ENCODE assay signal across 8 cellular contexts in the genomic region with DNA sequence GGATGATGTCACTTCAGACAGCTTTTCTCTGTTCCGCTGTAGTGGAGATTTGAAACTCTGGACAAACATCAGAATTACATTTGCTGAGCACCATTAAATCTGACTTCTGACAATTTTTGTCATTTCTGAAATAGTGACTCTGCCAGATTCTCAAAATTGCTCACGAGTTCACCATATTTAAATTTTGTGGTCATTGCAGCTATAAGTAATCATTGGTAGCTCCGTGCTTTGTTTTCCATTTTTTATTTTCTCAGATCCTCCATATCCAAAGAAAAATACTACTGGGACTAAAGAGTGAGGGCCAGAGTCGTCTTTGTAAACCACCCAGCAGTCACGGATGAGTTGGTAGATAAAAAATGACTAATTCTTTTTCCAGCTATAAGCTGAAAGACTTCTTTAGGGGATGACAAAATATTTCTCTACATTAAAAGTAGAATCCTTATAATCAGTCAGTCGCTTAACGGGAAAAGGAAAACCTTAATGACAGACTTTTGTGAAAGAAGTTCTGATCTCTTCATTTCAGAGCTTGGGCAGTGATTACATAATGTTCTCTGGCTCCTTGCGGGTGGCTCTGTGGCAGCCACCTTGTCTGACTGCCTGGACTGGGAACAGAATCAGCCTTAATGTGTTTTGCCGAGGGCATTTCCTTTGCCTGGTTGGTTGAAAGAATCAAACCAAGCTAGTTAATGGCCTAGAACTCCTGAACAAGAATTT. TPM values are rescaled to one million over a fixed set of nuclear protein-coding genes. Genes with fewer than 3 reads are reported as not detected.
DNase-seq lines count a peak whose midpoint lies in the region; ATAC-seq and TF ChIP-seq lines count a peak whose summit lies in the region.

No MANE protein-coding gene starts in this region.

- H3K4me2 ChIP-seq in neuronal stem cell (ENCODE audit: insufficient read depth, low read length, poor library complexity, severe bottlenecking), result no peak overlapping the region

- H3K36me3 Mint-ChIP-seq in activated naive CD8-positive, alpha-beta T cell, result no peaks in the 10 kb centered on the region

- DNase-seq in COLO668 (lab: John Stamatoyannopoulos, UW; ENCODE audit: unreplicated experiment) (peak; percentile 49), heart left ventricle (peak in 2 of 5 donors; percentile 29 to 42), prostate gland (ENCODE audit: low spot score) (peak; percentile 72), neuronal stem cell (ENCODE audit: low spot score) (no peak), SW480 (ENCODE audit: low spot score) (no peak)

- peak overlapping the region; percentile 90 for H3K27ac Mint-ChIP-seq in activated naive CD8-positive, alpha-beta T cell

- H4K91ac ChIP-seq in neuronal stem cell (ENCODE audit: low read depth, low read length, poor library complexity), result no peak overlapping the region

- no peaks in the 10 kb centered on the region for H3K27me3 Mint-ChIP-seq in activated naive CD8-positive, alpha-beta T cell

- intact Hi-C loops in heart left ventricle (cut with DNase I) (loop anchor here in 9 of 10 donors (1.0 to 10.0 kb wide), 8 partner anchors 67 to 350 kb away; partner anchors contain the start of genes MED4 (in 5 of the 9), RB1 (in 2 of the 9) and NUDT15 (in 1 of the 9)), prostate gland (cut with DNase I) (loop anchor here (10.0 kb wide), 3 partner anchors 140 to 340 kb away; partner anchors contain the start of genes LPAR6 and MED4)

- peak overlapping the region; percentile 51 for H3K27ac ChIP-seq in HUES6 (ENCODE audit: low read depth, low read length)
- H3K27ac ChIP-seq in heart left ventricle, result peak overlapping the region; percentile 99 to 100 (median 100)
- peak overlapping the region; percentile 100 for H3K27ac ChIP-seq in prostate gland
- H3K27ac ChIP-seq in neuronal stem cell (replicated peaks; ENCODE audit: low read length), result no peak overlapping the region

- H3K36me3 ChIP-seq in HUES6 (ENCODE audit: control insufficient read depth, insufficient read depth, low read length) (peaks cover 15% of the 10 kb centered on the region), heart left ventricle (peaks cover 0 to 33% (median 13%) of the 10 kb centered on the region in 9 donors), prostate gland (no peaks in the 10 kb centered on the region), neuronal stem cell (replicated peaks in 1 of 2; ENCODE audit: control insufficient read depth in 2 of 2, insufficient read depth in 2 of 2, low read length in 2 of 2) (peaks cover 0 to 13% of the 10 kb centered on the region in 2 donors)

- no peak overlapping the region for H2AFZ ChIP-seq in neuronal stem cell (ENCODE audit: low read length)

- H2AK5ac ChIP-seq in neuronal stem cell (ENCODE audit: low read depth, low read length), result no peak overlapping the region

- peak overlapping the region; percentile 63 for H3K9ac ChIP-seq in HUES6 (ENCODE audit: low read length)
- no peak overlapping the region for H3K9ac ChIP-seq in neuronal stem cell (ENCODE audit: low read depth, low read length, poor library complexity)

- ATAC-seq in GM19351 (IDR thresholded peaks at IDR 0.05; ENCODE audit: unreplicated experiment) (peak; percentile 58), heart left ventricle (peak in 3 of 4 donors; percentile 21 to 48 (median 41))

- H3K27me3 ChIP-seq in HUES6 (ENCODE audit: control insufficient read depth, insufficient read depth, low read length) (no peaks in the 10 kb centered on the region), heart left ventricle (no peaks in the 10 kb centered on the region), prostate gland (replicated peaks; ENCODE audit: insufficient read depth) (no peaks in the 10 kb centered on the region), neuronal stem cell (ENCODE audit: control insufficient read depth in 3 of 3, insufficient read depth in 3 of 3, low read depth in 1 of 3, low read length in 3 of 3) (no peaks in the 10 kb centered on the region)

- H3K4me1 Mint-ChIP-seq in activated naive CD8-positive, alpha-beta T cell (ENCODE audit: low read depth), result peaks cover 76% of the 10 kb centered on the region

- no peak overlapping the region for H2BK12ac ChIP-seq in neuronal stem cell (ENCODE audit: low read length)

- TF ChIP-seq POLR2A in heart left ventricle (IDR thresholded peaks at IDR 0.05) (peak in 1 of 2 donors; percentile 62), prostate gland (IDR thresholded peaks at IDR 0.05) (peak; percentile 55)

- no peak overlapping the region for H2BK15ac ChIP-seq in neuronal stem cell (ENCODE audit: low read length)

- no peak overlapping the region for H4K8ac ChIP-seq in neuronal stem cell (ENCODE audit: low read depth, low read length)

- no peaks in the 10 kb centered on the region for H3K79me1 ChIP-seq in neuronal stem cell (ENCODE audit: low read depth, low read length)

- peaks cover 44% of the 10 kb centered on the region for H3K4me1 ChIP-seq in HUES6 (ENCODE audit: control insufficient read depth, insufficient read depth, low read length)
- peaks cover 6 to 77% (median 57%) of the 10 kb centered on the region in 12 donors for H3K4me1 ChIP-seq in heart left ventricle
- peaks cover 6% of the 10 kb centered on the region for H3K4me1 ChIP-seq in prostate gland (replicated peaks)
- H3K4me1 ChIP-seq in neuronal stem cell (ENCODE audit: control insufficient read depth in 2 of 2, insufficient read depth in 1 of 2, low read depth in 1 of 2, low read length in 2 of 2), result peaks cover 4 to 30% of the 10 kb centered on the region in 2 donors

- no peaks in the 10 kb centered on the region for H3K9me3 Mint-ChIP-seq in activated naive CD8-positive, alpha-beta T cell (ENCODE audit: low read depth)

- H3K23ac ChIP-seq in neuronal stem cell (ENCODE audit: low read depth, low read length, poor library complexity), result no peak overlapping the region

- H3K4me3 ChIP-seq in HUES6 (ENCODE audit: low read depth, low read length), result peak overlapping the region; percentile 98
- peak overlapping the region; percentile 84 to 100 (median 96) for H3K4me3 ChIP-seq in heart left ventricle
- H3K4me3 ChIP-seq in prostate gland, result peak overlapping the region; percentile 97 to 100
- peak overlapping the region in 1 of 2 donors; percentile 95 for H3K4me3 ChIP-seq in neuronal stem cell (ENCODE audit: low read length in 2 of 2)

- TF ChIP-seq CTCF in heart left ventricle (IDR thresholded peaks at IDR 0.05), result no peak
- TF ChIP-seq CTCF in prostate gland (IDR thresholded peaks at IDR 0.05), result no peak

- no peak overlapping the region for H2BK120ac ChIP-seq in neuronal stem cell (ENCODE audit: low read depth, low read length)

- H3K14ac ChIP-seq in neuronal stem cell (ENCODE audit: low read length), result no peak overlapping the region

- H3K18ac ChIP-seq in neuronal stem cell (ENCODE audit: low read length), result no peak overlapping the region

- H2BK5ac ChIP-seq in neuronal stem cell (ENCODE audit: low read length), result no peak overlapping the region

- H3K9me3 ChIP-seq in HUES6 (ENCODE audit: control insufficient read depth, insufficient read depth, low read depth, low read length) (no peaks in the 10 kb centered on the region), heart left ventricle (no peaks in the 10 kb centered on the region), prostate gland (no peaks in the 10 kb centered on the region), neuronal stem cell (replicated peaks in 1 of 2; ENCODE audit: control insufficient read depth in 2 of 2, insufficient read depth in 1 of 2, low read depth in 1 of 2, low read length in 2 of 2) (no peaks in the 10 kb centered on the region)

- WGBS in heart left ventricle, 4 donors, result 1 to 6% (median 3%) methylated on average over 9 of the region's 9 CpGs
- WGBS in prostate gland, result 11% methylated on average over 9 of the region's 9 CpGs
- WGBS in neuronal stem cell (ENCODE audit: extremely low coverage in 2 of 2, insufficient read length in 2 of 2, insufficient replicate concordance in 1 of 2), 2 donors, result no CpG with 5 or more reads among the region's 9 CpGs

- no peak overlapping the region for H3K4ac ChIP-seq in neuronal stem cell (ENCODE audit: low read length)

- H3K4me3 Mint-ChIP-seq in activated naive CD8-positive, alpha-beta T cell, result peak overlapping the region; percentile 95

RNA-seq across cellular contexts. Expression of gene ITM2B, which starts 2.3 kb away (rescaled TPM):
- total RNA-seq in heart left ventricle (100 to 1,000 TPM; 402 to 772 (median 504) TPM), prostate gland (100 to 1,000 TPM; 401 to 632 TPM)
- 100 to 1,000 TPM; 255 to 338 TPM for polyA plus RNA-seq in heart left ventricle
- polyA plus RNA-seq in neuronal stem cell (2013, experiment 1 of 2), result 126 TPM
- polyA plus RNA-seq in neuronal stem cell (2013, experiment 2 of 2), result 119 TPM

Comparison
In these comparisons a context has a peak if more than half of its experiments do, and no peak if none do; other contexts are left out.
1. DNase-seq: peak in COLO668 (single experiment) and prostate gland (single experiment); none in neuronal stem cell (single experiment) and SW480 (single experiment).